In the genomic region with DNA sequence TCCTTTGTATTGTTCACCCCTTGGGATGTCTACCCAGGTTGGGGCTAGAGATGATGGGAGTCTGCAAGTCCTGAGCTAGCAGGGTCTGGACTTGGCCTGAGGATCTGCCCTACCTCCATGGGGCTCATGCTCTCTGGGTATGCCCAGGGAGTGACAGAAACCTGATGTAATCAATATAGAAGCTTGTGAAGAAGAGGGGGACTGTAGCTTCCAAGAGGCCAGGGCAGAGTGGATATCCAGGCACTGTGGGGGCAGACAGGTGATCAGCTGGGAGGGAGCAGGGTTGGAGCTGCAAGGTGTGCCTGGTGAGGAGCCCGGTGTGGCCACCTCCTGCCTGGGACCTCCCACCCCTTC, we compare ENCODE assay signal across 19 cellular contexts.
"Had no signal": no experiment of that assay in that cellular context is flagged by ENCODE, and none has a peak within 500 bp of the region (broad histone marks: within the 10 kb centered on the region; RNA-seq: fewer than 3 reads in every experiment).

No MANE protein-coding gene starts in this region.

- H3K27me3 ChIP-seq: esophagus squamous epithelium, gastroesophageal sphincter, upper lobe of left lung had no signal

- H3K36me3 Mint-ChIP-seq: naive B cell had no signal

- H3K27me3 Mint-ChIP-seq: activated T-cell treated with anti-CD3 and anti-CD28 coated beads, Interleukin-2, amount 50 U/mL, for 24 hours; central memory CD8-positive, alpha-beta T cell; naive B cell; stimulated activated naive B cell treated with anti-CD40 and anti-IgM and Interleukin-4, amounts not matched to agents 10 μg/mL and 1 μg/mL and 100 μg/mL, for 72 hours had no signal

- DNase-seq: activated CD4-positive, alpha-beta T cell treated with anti-CD3 and anti-CD28 coated beads for 1 hour; activated CD4-positive, alpha-beta T cell treated with anti-CD3 and anti-CD28 coated beads, Interleukin-2, amount 50 U/mL, for 4 hours; activated naive CD4-positive, alpha-beta T cell treated with anti-CD3 and anti-CD28 coated beads for 36 hours; activated T-cell treated with anti-CD3 and anti-CD28 coated beads, Interleukin-2, amount 50 U/mL, for 24 hours; esophagus squamous epithelium; head of caudate nucleus; hypothalamus; lower lobe of right lung; naive B cell; stimulated activated CD4-positive, alpha-beta T cell treated with anti-CD3 and anti-CD28 coated beads, Interleukin-15, amount 100 ng/mL, for 24 hours; stimulated activated naive B cell treated with anti-CD40 and anti-IgM and Interleukin-4, amounts not matched to agents 10 μg/mL and 1 μg/mL and 100 μg/mL, for 72 hours; T-helper 9 cell; upper lobe of left lung had no signal

- H3K4me1 Mint-ChIP-seq: central memory CD8-positive, alpha-beta T cell had no signal

- ATAC-seq: gastroesophageal sphincter; sciatic nerve; SK-N-SH treated with all-trans-retinoic acid at 6 μM for 48 hours; stimulated activated naive B cell treated with anti-CD40 and anti-IgM and Interleukin-4, amounts not matched to agents 10 μg/mL and 1 μg/mL and 100 μg/mL, for 72 hours had no signal

- FAIRE-seq: astrocyte had no signal

- H3K9me3 Mint-ChIP-seq: activated naive CD4-positive, alpha-beta T cell treated with anti-CD3 and anti-CD28 coated beads for 36 hours; activated T-cell treated with anti-CD3 and anti-CD28 coated beads, Interleukin-2, amount 50 U/mL, for 24 hours; central memory CD8-positive, alpha-beta T cell had no signal

- H3K4me3 Mint-ChIP-seq: activated naive CD4-positive, alpha-beta T cell treated with anti-CD3 and anti-CD28 coated beads for 36 hours; activated T-cell treated with anti-CD3 and anti-CD28 coated beads, Interleukin-2, amount 50 U/mL, for 24 hours; central memory CD8-positive, alpha-beta T cell; naive B cell; stimulated activated naive B cell treated with anti-CD40 and anti-IgM and Interleukin-4, amounts not matched to agents 10 μg/mL and 1 μg/mL and 100 μg/mL, for 72 hours had no signal

- H3K27ac Mint-ChIP-seq: activated naive CD4-positive, alpha-beta T cell treated with anti-CD3 and anti-CD28 coated beads for 36 hours; activated T-cell treated with anti-CD3 and anti-CD28 coated beads, Interleukin-2, amount 50 U/mL, for 24 hours; stimulated activated naive B cell treated with anti-CD40 and anti-IgM and Interleukin-4, amounts not matched to agents 10 μg/mL and 1 μg/mL and 100 μg/mL, for 72 hours had no signal

- H3K27ac ChIP-seq: coronary artery, esophagus squamous epithelium, gastroesophageal sphincter, lower lobe of right lung, upper lobe of left lung had no signal
